ENCODE assay signal across 8 cellular contexts in genomic region chr1:214446772-214447556, GRCh38.
A peak's percentile ranks its signal among the peaks of the same experiment; 100 is the strongest.
DNase-seq lines count a peak whose midpoint lies in the region; ATAC-seq and TF ChIP-seq lines count a peak whose summit lies in the region.

No MANE protein-coding gene starts in this region.

- no peak for TF ChIP-seq CTCF in AG10803 (conservative IDR thresholded peaks at IDR 0.05; ENCODE audit: low read length)

- H3K9me3 Mint-ChIP-seq in activated CD4-positive, alpha-beta T cell treated with anti-CD3 and anti-CD28 coated beads, Interleukin-2, amount 10 ng/mL, durations not matched to agents 7 days and 5 days, result no peaks in the 10 kb centered on the region

- DNase-seq in AG10803 (ENCODE audit: low read depth) (peak; percentile 96), NCI-H1694 (lab: John Stamatoyannopoulos, UW) (peak; percentile 51), dermis microvascular lymphatic vessel endothelial cell (ENCODE audit: low read depth in 2 of 2) (peak; percentile 36 to 89), myocyte (ENCODE audit: low read depth) (peak; percentile 91), NCI-H1417 treated with DMSO at 0.1 percent for 48 hours (lab: John Stamatoyannopoulos, UW) (no peak), NCI-H1436 treated with DMSO at 0.1 percent for 48 hours (lab: John Stamatoyannopoulos, UW) (no peak)
- DNase-seq in activated CD4-positive, alpha-beta T cell treated with anti-CD3 and anti-CD28 coated beads, Interleukin-2, amount 10 ng/mL, durations not matched to agents 7 days and 5 days, result no peak

- H3K36me3 Mint-ChIP-seq in activated CD4-positive, alpha-beta T cell treated with anti-CD3 and anti-CD28 coated beads, Interleukin-2, amount 10 ng/mL, durations not matched to agents 7 days and 5 days (ENCODE audit: low read depth), result no peaks in the 10 kb centered on the region

- H3K4me3 Mint-ChIP-seq in activated CD4-positive, alpha-beta T cell treated with anti-CD3 and anti-CD28 coated beads, Interleukin-2, amount 10 ng/mL, durations not matched to agents 7 days and 5 days, result no peak overlapping the region

- no peaks in the 10 kb centered on the region for H3K27me3 Mint-ChIP-seq in activated CD4-positive, alpha-beta T cell treated with anti-CD3 and anti-CD28 coated beads, Interleukin-2, amount 10 ng/mL, durations not matched to agents 7 days and 5 days

- POLR2A ChIA-PET in activated CD4-positive, alpha-beta T cell treated with anti-CD3 and anti-CD28 coated beads, Interleukin-2, amount 10 ng/mL, durations not matched to agents 7 days and 5 days (lab: Charles Lee), result no interaction called here

- peak overlapping the region; percentile 3 for H3K4me3 ChIP-seq in AG10803 (ENCODE audit: low read length)

- H3K4me1 Mint-ChIP-seq in activated CD4-positive, alpha-beta T cell treated with anti-CD3 and anti-CD28 coated beads, Interleukin-2, amount 10 ng/mL, durations not matched to agents 7 days and 5 days, result peaks cover 26% of the 10 kb centered on the region

- CTCF ChIA-PET in activated CD4-positive, alpha-beta T cell treated with anti-CD3 and anti-CD28 coated beads, Interleukin-2, amount 10 ng/mL, durations not matched to agents 7 days and 5 days (lab: Charles Lee), result no interaction called here

- peak; percentile 61 for ATAC-seq in GM21786 (IDR thresholded peaks at IDR 0.05; ENCODE audit: unreplicated experiment)

- H3K27ac Mint-ChIP-seq in activated CD4-positive, alpha-beta T cell treated with anti-CD3 and anti-CD28 coated beads, Interleukin-2, amount 10 ng/mL, durations not matched to agents 7 days and 5 days, result no peak overlapping the region

Comparison
In these comparisons a context has a peak if more than half of its experiments do, and no peak if none do; other contexts are left out.
1. DNase-seq: peak in AG10803 (single experiment), NCI-H1694 (single experiment), dermis microvascular lymphatic vessel endothelial cell (2 of 2) and myocyte (single experiment); none in NCI-H1417 treated with DMSO at 0.1 percent for 48 hours (single experiment), NCI-H1436 treated with DMSO at 0.1 percent for 48 hours (single experiment) and activated CD4-positive, alpha-beta T cell treated with anti-CD3 and anti-CD28 coated beads, Interleukin-2, amount 10 ng/mL, durations not matched to agents 7 days and 5 days (single experiment).